ENCODE assay signal across 28 cellular contexts in genomic region chr5:84397385-84397784, GRCh38.
"Had no signal": no experiment of that assay in that cellular context is flagged by ENCODE, and none has a peak within 500 bp of the region (broad histone marks: within the 10 kb centered on the region; RNA-seq: fewer than 3 reads in every experiment).

No MANE protein-coding gene starts in this region.

- H3K36me3 Mint-ChIP-seq: stimulated activated effector memory CD8-positive, alpha-beta T cell treated with anti-CD3 and anti-CD28 coated beads, Interleukin-12 subunit alpha, Interleukin-12 subunit beta, amount 100 ng/mL, for 72 hours; stimulated activated memory B cell treated with anti-CD40 and anti-IgM and Interleukin-4, amounts not matched to agents 10 μg/mL and 1 μg/mL and 100 μg/mL, for 72 hours; stimulated activated naive B cell treated with anti-CD40 and anti-IgM and Interleukin-4, amounts not matched to agents 10 μg/mL and 1 μg/mL and 100 μg/mL, for 72 hours; type B pancreatic cell had no signal

- H3K27me3 ChIP-seq: stomach, suprapubic skin, testis, thyroid gland, tibial artery, tibial nerve, transverse colon, upper lobe of left lung, upper lobe of right lung, uterus, vagina had no signal

- H3K27ac Mint-ChIP-seq: stimulated activated effector memory CD8-positive, alpha-beta T cell treated with anti-CD3 and anti-CD28 coated beads, Interleukin-12 subunit alpha, Interleukin-12 subunit beta, amount 100 ng/mL, for 72 hours; stimulated activated memory B cell treated with anti-CD40 and anti-IgM and Interleukin-4, amounts not matched to agents 10 μg/mL and 1 μg/mL and 100 μg/mL, for 72 hours; stimulated activated naive B cell treated with anti-CD40 and anti-IgM and Interleukin-4, amounts not matched to agents 10 μg/mL and 1 μg/mL and 100 μg/mL, for 72 hours; stimulated activated naive CD8-positive, alpha-beta T cell treated with anti-CD3 and anti-CD28 coated beads, Interleukin-15, Interleukin-2, amounts not matched to agents 100 ng/mL and 50 ng/mL, for 24 hours; type B pancreatic cell had no signal

- H3K4me3 ChIP-seq: stomach, suprapubic skin, testis, thoracic aorta, thyroid gland, tibial artery, tibial nerve, transverse colon, upper lobe of left lung, upper lobe of right lung, uterus, vagina had no signal

- H3K4me1 Mint-ChIP-seq: stimulated activated effector memory CD8-positive, alpha-beta T cell treated with anti-CD3 and anti-CD28 coated beads, Interleukin-12 subunit alpha, Interleukin-12 subunit beta, amount 100 ng/mL, for 72 hours; stimulated activated memory B cell treated with anti-CD40 and anti-IgM and Interleukin-4, amounts not matched to agents 10 μg/mL and 1 μg/mL and 100 μg/mL, for 72 hours; stimulated activated naive B cell treated with anti-CD40 and anti-IgM and Interleukin-4, amounts not matched to agents 10 μg/mL and 1 μg/mL and 100 μg/mL, for 72 hours; stimulated activated naive CD8-positive, alpha-beta T cell treated with anti-CD3 and anti-CD28 coated beads, Interleukin-15, amount 100 ng/mL, for 72 hours had no signal

- DNase-seq: stimulated activated CD4-positive, alpha-beta T cell treated with anti-CD3 and anti-CD28 coated beads, Interleukin-2, amount 100 ng/mL, for 48 hours; stimulated activated CD4-positive, alpha-beta T cell treated with anti-CD3 and anti-CD28 coated beads, Interleukin-4, amount 100 ng/mL, for 1 hour; stimulated activated CD4-positive, alpha-beta T cell treated with anti-CD3 and anti-CD28 coated beads, Interleukin-4, amount 100 ng/mL, for 24 hours; stimulated activated CD4-positive, alpha-beta T cell treated with anti-CD3 and anti-CD28 coated beads, Interleukin-4, amount 100 ng/mL, for 4 hours; stimulated activated CD8-positive, alpha-beta memory T cell treated with anti-CD3 and anti-CD28 coated beads, Interleukin-4, amount 100 ng/mL, for 48 hours; stimulated activated naive B cell treated with anti-CD40 and anti-IgM and Interleukin-4, amounts not matched to agents 10 μg/mL and 1 μg/mL and 100 μg/mL, for 72 hours; stimulated activated naive CD4-positive, alpha-beta T cell; stimulated activated naive CD4-positive, alpha-beta T cell treated with Interleukin-2 at 50 U/mL for 16 hours; stimulated activated naive CD8-positive, alpha-beta T cell treated with anti-CD3 and anti-CD28 coated beads, Interleukin-15, amount 100 ng/mL, for 72 hours; stimulated activated naive CD8-positive, alpha-beta T cell treated with anti-CD3 and anti-CD28 coated beads, Interleukin-15, Interleukin-2, amounts not matched to agents 100 U/mL and 50 U/mL, for 24 hours; stomach; substantia nigra; testis; thyroid gland; tibial artery; transverse colon; trophoblast cell; upper lobe of left lung; upper lobe of right lung; uterus had no signal

- H3K9me3 ChIP-seq: stomach, suprapubic skin, testis, thoracic aorta, thyroid gland, tibial artery, tibial nerve, transverse colon, upper lobe of left lung, upper lobe of right lung, uterus, vagina had no signal

- H3K4me1 ChIP-seq: stomach, suprapubic skin, testis, thyroid gland, transverse colon, upper lobe of left lung, upper lobe of right lung, uterus, vagina had no signal

- H3K27me3 Mint-ChIP-seq: stimulated activated memory B cell treated with anti-CD40 and anti-IgM and Interleukin-4, amounts not matched to agents 10 μg/mL and 1 μg/mL and 100 μg/mL, for 72 hours; stimulated activated naive B cell treated with anti-CD40 and anti-IgM and Interleukin-4, amounts not matched to agents 10 μg/mL and 1 μg/mL and 100 μg/mL, for 72 hours; stimulated activated naive CD8-positive, alpha-beta T cell treated with anti-CD3 and anti-CD28 coated beads, Interleukin-15, amount 100 ng/mL, for 72 hours; stimulated activated naive CD8-positive, alpha-beta T cell treated with anti-CD3 and anti-CD28 coated beads, Interleukin-15, Interleukin-2, amounts not matched to agents 100 ng/mL and 50 ng/mL, for 24 hours; type B pancreatic cell had no signal

- H3K27ac ChIP-seq: stomach, suprapubic skin, testis, thoracic aorta, thyroid gland, tibial artery, tibial nerve, transverse colon, upper lobe of left lung, upper lobe of right lung, uterus, vagina had no signal

- H3K4me3 Mint-ChIP-seq: stimulated activated effector memory CD8-positive, alpha-beta T cell treated with anti-CD3 and anti-CD28 coated beads, Interleukin-12 subunit alpha, Interleukin-12 subunit beta, amount 100 ng/mL, for 72 hours; stimulated activated memory B cell treated with anti-CD40 and anti-IgM and Interleukin-4, amounts not matched to agents 10 μg/mL and 1 μg/mL and 100 μg/mL, for 72 hours; stimulated activated naive B cell treated with anti-CD40 and anti-IgM and Interleukin-4, amounts not matched to agents 10 μg/mL and 1 μg/mL and 100 μg/mL, for 72 hours; stimulated activated naive CD8-positive, alpha-beta T cell treated with anti-CD3 and anti-CD28 coated beads, Interleukin-15, amount 100 ng/mL, for 72 hours; stimulated activated naive CD8-positive, alpha-beta T cell treated with anti-CD3 and anti-CD28 coated beads, Interleukin-15, Interleukin-2, amounts not matched to agents 100 ng/mL and 50 ng/mL, for 24 hours; type B pancreatic cell had no signal

- ATAC-seq: stimulated activated effector memory CD8-positive, alpha-beta T cell treated with anti-CD3 and anti-CD28 coated beads, Interleukin-12 subunit alpha, Interleukin-12 subunit beta, amount 100 ng/mL, for 72 hours; stimulated activated memory B cell treated with anti-CD40 and anti-IgM and Interleukin-4, amounts not matched to agents 10 μg/mL and 1 μg/mL and 100 μg/mL, for 72 hours; stimulated activated naive B cell treated with anti-CD40 and anti-IgM and Interleukin-4, amounts not matched to agents 10 μg/mL and 1 μg/mL and 100 μg/mL, for 72 hours; stimulated activated naive CD8-positive, alpha-beta T cell treated with anti-CD3 and anti-CD28 coated beads, Interleukin-15, amount 100 ng/mL, for 72 hours; stimulated activated naive CD8-positive, alpha-beta T cell treated with anti-CD3 and anti-CD28 coated beads, Interleukin-15, Interleukin-2, amounts not matched to agents 100 U/mL and 50 U/mL, for 24 hours; upper lobe of right lung had no signal

- H3K36me3 ChIP-seq: stomach, suprapubic skin, thoracic aorta, thyroid gland, tibial artery, tibial nerve, transverse colon, upper lobe of left lung, upper lobe of right lung, uterus, vagina had no signal

- H3K9me3 Mint-ChIP-seq: stimulated activated memory B cell treated with anti-CD40 and anti-IgM and Interleukin-4, amounts not matched to agents 10 μg/mL and 1 μg/mL and 100 μg/mL, for 72 hours; stimulated activated naive B cell treated with anti-CD40 and anti-IgM and Interleukin-4, amounts not matched to agents 10 μg/mL and 1 μg/mL and 100 μg/mL, for 72 hours; stimulated activated naive CD8-positive, alpha-beta T cell treated with anti-CD3 and anti-CD28 coated beads, Interleukin-15, Interleukin-2, amounts not matched to agents 100 ng/mL and 50 ng/mL, for 24 hours; type B pancreatic cell had no signal
